18 cellular contexts compared by ENCODE assay signal in the genomic region with DNA sequence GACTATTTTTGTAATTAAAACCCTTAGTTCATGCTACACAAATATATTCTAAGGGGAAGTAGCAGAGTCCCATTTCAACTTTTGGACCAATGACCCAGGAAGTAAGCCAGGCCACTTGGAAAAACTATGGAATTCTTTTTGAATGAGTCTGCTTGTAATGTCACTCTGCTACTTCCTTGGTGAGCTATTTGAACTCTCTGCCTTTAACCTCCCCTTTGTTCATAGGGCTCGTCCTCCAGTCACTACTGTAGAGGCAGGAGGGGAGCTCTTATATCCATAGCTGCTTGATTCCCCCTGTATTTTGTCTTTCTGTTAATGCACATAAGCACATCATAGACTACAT.
DNase-seq lines count a peak whose midpoint lies in the region; ATAC-seq, FAIRE-seq and TF ChIP-seq lines count a peak whose summit lies in the region.
"Had no signal": no experiment of that assay in that cellular context is flagged by ENCODE, and none has a peak within 500 bp of the region (broad histone marks: within the 10 kb centered on the region; RNA-seq: fewer than 3 reads in every experiment).

No MANE protein-coding gene starts in this region.

- no peaks in the 10 kb centered on the region for H4K20me1 ChIP-seq in SK-N-SH (ENCODE audit: insufficient read depth)

- TF ChIP-seq RAD21 in A549 (conservative IDR thresholded peaks at IDR 0.05 in 1 of 2, IDR thresholded peaks at IDR 0.05 in 1 of 2) (no peak), SK-N-SH (IDR thresholded peaks at IDR 0.05; ENCODE audit: low read length) (no peak)

- H3K27me3 ChIP-seq in SK-N-SH (ENCODE audit: insufficient read depth) = no peaks in the 10 kb centered on the region
- H3K27me3 ChIP-seq in thyroid gland = no peaks in the 10 kb centered on the region

- FAIRE-seq in A549 (lab: Jason Lieb, UNC) = peak; percentile 84

- intact Hi-C loops in lower leg skin (cut with DNase I; ENCODE audit: low total_unique reads) = no loop called here
- intact Hi-C loops in head of caudate nucleus (cut with DNase I) = no loop called here
- intact Hi-C loops in thyroid gland (cut with DNase I) = no loop called here

- POLR2A ChIA-PET in A549 (lab: Yijun Ruan, JAX) (interaction anchor here (1.4 kb wide), 1 partner anchor 74 kb away, joined by 4 read pairs; no protein-coding TSS in a partner anchor), SK-N-SH (lab: Yijun Ruan, JAX) (no interaction called here)

- H3K9me3 ChIP-seq in A549 (no peaks in the 10 kb centered on the region), SK-N-SH (no peaks in the 10 kb centered on the region), thyroid gland (no peaks in the 10 kb centered on the region)
- H3K9me3 ChIP-seq: thoracic aorta had no signal

- TF ChIP-seq POLR2A in A549 (IDR thresholded peaks at IDR 0.05; ENCODE audit: low read length) (no peak), lower leg skin (IDR thresholded peaks at IDR 0.05) (no peak), thyroid gland (IDR thresholded peaks at IDR 0.05) (no peak)

- H3K4me2 ChIP-seq in A549 (peak overlapping the region; percentile 52), SK-N-SH (no peak overlapping the region)

- peaks cover 13% of the 10 kb centered on the region for H3K4me1 ChIP-seq in A549
- H3K4me1 ChIP-seq in SK-N-SH (ENCODE audit: control insufficient read depth in 1 of 2, insufficient read depth in 2 of 2, low read depth in 1 of 2, low read length in 1 of 2) = no peaks in the 10 kb centered on the region
- peaks cover 0 to 9% of the 10 kb centered on the region in 2 donors for H3K4me1 ChIP-seq in thyroid gland

- TF ChIP-seq CTCF in A549 (IDR thresholded peaks at IDR 0.05) = no peak
- TF ChIP-seq CTCF in SK-N-SH (IDR thresholded peaks at IDR 0.05) = no peak
- TF ChIP-seq CTCF in foreskin fibroblast (IDR thresholded peaks at IDR 0.05; ENCODE audit: low read depth, low read length) = no peak
- no peak for TF ChIP-seq CTCF in lower leg skin (IDR thresholded peaks at IDR 0.05)
- no peak for TF ChIP-seq CTCF in thyroid gland (IDR thresholded peaks at IDR 0.05)

- H3K36me3 ChIP-seq in SK-N-SH (replicated peaks in 1 of 2; ENCODE audit: control insufficient read depth in 1 of 2, insufficient read depth in 2 of 2, low read length in 1 of 2) (no peaks in the 10 kb centered on the region), thyroid gland (no peaks in the 10 kb centered on the region)
- H3K36me3 ChIP-seq: WERI-Rb-1 had no signal

- WGBS in A549 (ENCODE audit: missing lambda C conversion rate) = 7% methylated on average over 1 of the region's 1 CpG
- 43% methylated on average over 1 of the region's 1 CpG for WGBS in SK-N-SH (ENCODE audit: low lambda C conversion rate)
- 64 to 79% methylated on average over 1 of the region's 1 CpG for WGBS in lower leg skin, 2 donors
- WGBS in thyroid gland, 2 donors = 83 to 85% methylated on average over 1 of the region's 1 CpG

- ATAC-seq in A549 = peak; percentile 35 to 79; a peak in 4 of 6 replicates
- ATAC-seq: right cardiac atrium had no signal

- peak overlapping the region in 1 of 2 experiments; percentile 65; a peak in 3 of 6 replicates for H3K27ac ChIP-seq in A549
- H3K27ac ChIP-seq in SK-N-SH (ENCODE audit: low read depth in 2 of 2, low read length in 1 of 2) = no peak overlapping the region
- no peak overlapping the region for H3K27ac ChIP-seq in thyroid gland
- H3K27ac ChIP-seq: thoracic aorta, WERI-Rb-1 had no signal

- no peak for TF ChIP-seq EP300 in A549 (IDR thresholded peaks at IDR 0.05)
- TF ChIP-seq EP300 in SK-N-SH (IDR thresholded peaks at IDR 0.05; ENCODE audit: borderline replicate concordance in 1 of 2, low read depth in 1 of 2, low read length in 1 of 2) = no peak

- peaks cover 14% of the 10 kb centered on the region for H3F3A ChIP-seq in SK-N-SH (replicated peaks; ENCODE audit: insufficient read depth)

- no peaks in the 10 kb centered on the region for H3K9me2 ChIP-seq in SK-N-SH

- peak; percentile 42 to 59 for DNase-seq in A549 (ENCODE audit: low read depth in 1 of 2, low spot score in 1 of 2)
- DNase-seq in HS-27A (ENCODE audit: low read depth) = peak; percentile 51
- no peak for DNase-seq in SK-N-SH
- peak; percentile 26 to 56 for DNase-seq in foreskin fibroblast
- no peak for DNase-seq in NCI-H82 (lab: John Stamatoyannopoulos, UW)
- no peak for DNase-seq in lower leg skin (ENCODE audit: low spot score in 2 of 2)
- no peak for DNase-seq in head of caudate nucleus
- DNase-seq in thyroid gland = no peak
- DNase-seq: activated effector memory CD4-positive, alpha-beta T cell treated with Interleukin-2 at 50 U/mL for 16 hours; aorta; dermis blood vessel endothelial cell; foreskin melanocyte; mammary epithelial cell; NCI-H1417 treated with DMSO at 0.1 percent for 48 hours; NCI-H446 treated with DMSO at 0.1 percent for 48 hours; right cardiac atrium; WERI-Rb-1 had no signal

- no peak overlapping the region for H2AFZ ChIP-seq in SK-N-SH (ENCODE audit: low read depth)

- no peaks in the 10 kb centered on the region for H3K79me2 ChIP-seq in SK-N-SH (ENCODE audit: insufficient read depth)

- H3K4me3 ChIP-seq in A549 (no peak overlapping the region), SK-N-SH (ENCODE audit: low read depth in 2 of 2, low read length in 1 of 2) (no peak overlapping the region), foreskin fibroblast (ENCODE audit: low read depth in 1 of 2, low read length in 2 of 2) (no peak overlapping the region), lower leg skin (ENCODE audit: low read depth, poor library complexity, severe bottlenecking) (no peak overlapping the region), thyroid gland (replicated peaks in 1 of 3) (no peak overlapping the region)
- H3K4me3 ChIP-seq: thoracic aorta had no signal

- CTCF ChIA-PET in A549 (lab: Yijun Ruan, JAX) (interaction anchor here (1.0 to 2.0 kb wide), 4 partner anchors 10 to 79 kb away, joined by 3 to 9 read pairs (median 6); no protein-coding TSS in a partner anchor), SK-N-SH (lab: Yijun Ruan, JAX) (no interaction called here)

- H3K9ac ChIP-seq in SK-N-SH = no peak overlapping the region

TF ChIP-seq in A549, 52 proteins besides CTCF, POLR2A, EP300 and RAD21:
- TF ChIP-seq FOSL2 (IDR thresholded peaks at IDR 0.05) = no peak
- TF ChIP-seq FOSL2 (CRISPR knock-in tag; IDR thresholded peaks at IDR 0.05) = peak; percentile 37; the same call in 1 of the 2 replicates
- no peak for TF ChIP-seq ZSCAN20 (CRISPR knock-in tag; IDR thresholded peaks at IDR 0.05)

TF ChIP-seq in SK-N-SH, 30 proteins besides CTCF, POLR2A, EP300 and RAD21:
- TF ChIP-seq FOXM1 (IDR thresholded peaks at IDR 0.05; ENCODE audit: low read depth) (no peak), TCF12 (IDR thresholded peaks at IDR 0.05) (no peak), FOSL2 (IDR thresholded peaks at IDR 0.05; ENCODE audit: borderline replicate concordance, low read depth) (peak; percentile 21; the same call in 1 of the 2 replicates), ELF1 (IDR thresholded peaks at IDR 0.05) (no peak), TAF1 (IDR thresholded peaks at IDR 0.05; ENCODE audit: borderline replicate concordance, low read depth, low read length) (no peak), TEAD4 (IDR thresholded peaks at IDR 0.05; ENCODE audit: borderline replicate concordance, insufficient read depth) (no peak), SMC3 (IDR thresholded peaks at IDR 0.05; ENCODE audit: low read depth, low read length) (no peak), JUND (IDR thresholded peaks at IDR 0.05) (0 out of 2 replicates have a peak, but pooled peaks have one; percentile 16), SIN3A (IDR thresholded peaks at IDR 0.05; ENCODE audit: borderline replicate concordance, low read depth, low read length) (no peak), YY1 (IDR thresholded peaks at IDR 0.05; ENCODE audit: low read depth) (no peak)
- TF ChIP-seq, protein P1, sequence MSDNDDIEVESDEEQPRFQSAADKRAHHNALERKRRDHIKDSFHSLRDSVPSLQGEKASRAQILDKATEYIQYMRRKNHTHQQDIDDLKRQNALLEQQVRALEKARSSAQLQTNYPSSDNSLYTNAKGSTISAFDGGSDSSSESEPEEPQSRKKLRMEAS (IDR thresholded peaks at IDR 0.05; ENCODE audit: low read depth) = no peak
- TF ChIP-seq, protein P2, sequence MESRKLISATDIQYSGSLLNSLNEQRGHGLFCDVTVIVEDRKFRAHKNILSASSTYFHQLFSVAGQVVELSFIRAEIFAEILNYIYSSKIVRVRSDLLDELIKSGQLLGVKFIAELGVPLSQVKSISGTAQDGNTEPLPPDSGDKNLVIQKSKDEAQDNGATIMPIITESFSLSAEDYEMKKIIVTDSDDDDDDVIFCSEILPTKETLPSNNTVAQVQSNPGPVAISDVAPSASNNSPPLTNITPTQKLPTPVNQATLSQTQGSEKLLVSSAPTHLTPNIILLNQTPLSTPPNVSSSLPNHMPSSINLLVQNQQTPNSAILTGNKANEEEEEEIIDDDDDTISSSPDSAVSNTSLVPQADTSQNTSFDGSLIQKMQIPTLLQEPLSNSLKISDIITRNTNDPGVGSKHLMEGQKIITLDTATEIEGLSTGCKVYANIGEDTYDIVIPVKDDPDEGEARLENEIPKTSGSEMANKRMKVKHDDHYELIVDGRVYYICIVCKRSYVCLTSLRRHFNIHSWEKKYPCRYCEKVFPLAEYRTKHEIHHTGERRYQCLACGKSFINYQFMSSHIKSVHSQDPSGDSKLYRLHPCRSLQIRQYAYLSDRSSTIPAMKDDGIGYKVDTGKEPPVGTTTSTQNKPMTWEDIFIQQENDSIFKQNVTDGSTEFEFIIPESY (IDR thresholded peaks at IDR 0.05; ENCODE audit: borderline replicate concordance, low read depth) = no peak
- TF ChIP-seq, protein P3, sequence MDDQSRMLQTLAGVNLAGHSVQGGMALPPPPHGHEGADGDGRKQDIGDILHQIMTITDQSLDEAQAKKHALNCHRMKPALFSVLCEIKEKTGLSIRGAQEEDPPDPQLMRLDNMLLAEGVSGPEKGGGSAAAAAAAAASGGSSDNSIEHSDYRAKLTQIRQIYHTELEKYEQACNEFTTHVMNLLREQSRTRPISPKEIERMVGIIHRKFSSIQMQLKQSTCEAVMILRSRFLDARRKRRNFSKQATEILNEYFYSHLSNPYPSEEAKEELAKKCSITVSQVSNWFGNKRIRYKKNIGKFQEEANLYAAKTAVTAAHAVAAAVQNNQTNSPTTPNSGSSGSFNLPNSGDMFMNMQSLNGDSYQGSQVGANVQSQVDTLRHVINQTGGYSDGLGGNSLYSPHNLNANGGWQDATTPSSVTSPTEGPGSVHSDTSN (IDR thresholded peaks at IDR 0.05) = no peak

Comparison
In these comparisons a context has a peak if more than half of its experiments do, and no peak if none do; other contexts are left out.
1. DNase-seq: peak in A549 (2 of 2), HS-27A (single experiment) and foreskin fibroblast (2 of 2); none in SK-N-SH (single experiment), NCI-H82 (single experiment), lower leg skin (0 of 2), head of caudate nucleus (0 of 42) and thyroid gland (0 of 2).